ENCODE assay signal across 1 cellular context in the genomic region with DNA sequence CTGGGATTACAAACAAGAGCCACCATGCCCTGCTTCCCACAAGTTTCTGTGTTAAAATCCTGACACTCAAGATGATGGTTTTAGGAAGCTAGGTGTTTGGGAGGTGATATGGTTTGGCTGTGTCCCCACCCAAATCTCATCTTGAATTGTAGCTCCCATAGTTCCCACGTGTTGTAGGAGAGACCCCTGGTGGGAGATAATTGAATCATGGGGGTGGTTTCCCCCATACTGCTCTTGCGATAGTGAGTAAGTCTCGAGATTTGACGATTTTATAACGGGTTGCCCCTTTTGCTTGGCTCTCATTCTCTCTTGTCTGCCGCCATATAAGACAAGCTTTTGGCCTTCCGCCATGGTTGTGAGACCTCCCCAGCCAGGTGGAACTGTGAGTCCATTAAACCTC.
TF ChIP-seq lines count a peak whose summit lies in the region.

No MANE protein-coding gene starts in this region.

TF ChIP-seq in HepG2, 621 proteins besides CTCF, POLR2A, EP300 and RAD21:
- TF ChIP-seq ETV6 (CRISPR knock-in tag; conservative IDR thresholded peaks at IDR 0.05) = no peak
- no peak for TF ChIP-seq PAF1 (CRISPR knock-in tag; IDR thresholded peaks at IDR 0.05)
- peak; percentile 88 for TF ChIP-seq HOMEZ (CRISPR knock-in tag; IDR thresholded peaks at IDR 0.05; ENCODE audit: low read depth)
- TF ChIP-seq ZNF33A (CRISPR knock-in tag; IDR thresholded peaks at IDR 0.05; ENCODE audit: borderline replicate concordance) = no peak
- peak; percentile 54; the same call in 1 of the 2 replicates for TF ChIP-seq POGZ (CRISPR knock-in tag; IDR thresholded peaks at IDR 0.05)
- TF ChIP-seq, protein P1, sequence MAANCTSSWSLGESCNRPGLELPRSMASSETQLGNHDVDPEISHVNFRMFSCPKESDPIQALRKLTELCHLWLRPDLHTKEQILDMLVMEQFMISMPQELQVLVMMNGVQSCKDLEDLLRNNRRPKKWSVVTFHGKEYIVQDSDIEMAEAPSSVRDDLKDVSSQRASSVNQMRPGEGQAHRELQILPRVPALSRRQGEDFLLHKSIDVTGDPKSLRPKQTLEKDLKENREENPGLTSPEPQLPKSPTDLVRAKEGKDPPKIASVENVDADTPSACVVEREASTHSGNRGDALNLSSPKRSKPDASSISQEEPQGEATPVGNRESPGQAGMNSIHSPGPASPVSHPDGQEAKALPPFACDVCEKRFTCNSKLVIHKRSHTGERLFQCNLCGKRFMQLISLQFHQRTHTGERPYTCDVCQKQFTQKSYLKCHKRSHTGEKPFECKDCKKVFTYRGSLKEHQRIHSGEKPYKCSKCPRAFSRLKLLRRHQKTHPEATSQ (CRISPR knock-in tag; IDR thresholded peaks at IDR 0.05; ENCODE audit: borderline replicate concordance) = peak; percentile 100; the same call in 1 of the 2 replicates
- TF ChIP-seq ZNF24 (IDR thresholded peaks at IDR 0.05) = no peak
- TF ChIP-seq, protein P2, sequence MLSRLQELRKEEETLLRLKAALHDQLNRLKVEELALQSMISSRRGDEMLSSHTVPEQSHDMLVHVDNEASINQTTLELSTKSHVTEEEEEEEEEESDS (CRISPR knock-in tag; IDR thresholded peaks at IDR 0.05; ENCODE audit: borderline replicate concordance) = no peak
- 0 out of 2 replicates have a peak, but pooled peaks have one; percentile 36 for TF ChIP-seq ZKSCAN5 (CRISPR knock-in tag; IDR thresholded peaks at IDR 0.05)
- TF ChIP-seq ZMYM4 (CRISPR knock-in tag; IDR thresholded peaks at IDR 0.05) = peak; percentile 80
- peak; percentile 39 for TF ChIP-seq STAG1 (CRISPR knock-in tag; IDR thresholded peaks at IDR 0.05)
